ENCODE assay signal across 9 cellular contexts in the genomic region with DNA sequence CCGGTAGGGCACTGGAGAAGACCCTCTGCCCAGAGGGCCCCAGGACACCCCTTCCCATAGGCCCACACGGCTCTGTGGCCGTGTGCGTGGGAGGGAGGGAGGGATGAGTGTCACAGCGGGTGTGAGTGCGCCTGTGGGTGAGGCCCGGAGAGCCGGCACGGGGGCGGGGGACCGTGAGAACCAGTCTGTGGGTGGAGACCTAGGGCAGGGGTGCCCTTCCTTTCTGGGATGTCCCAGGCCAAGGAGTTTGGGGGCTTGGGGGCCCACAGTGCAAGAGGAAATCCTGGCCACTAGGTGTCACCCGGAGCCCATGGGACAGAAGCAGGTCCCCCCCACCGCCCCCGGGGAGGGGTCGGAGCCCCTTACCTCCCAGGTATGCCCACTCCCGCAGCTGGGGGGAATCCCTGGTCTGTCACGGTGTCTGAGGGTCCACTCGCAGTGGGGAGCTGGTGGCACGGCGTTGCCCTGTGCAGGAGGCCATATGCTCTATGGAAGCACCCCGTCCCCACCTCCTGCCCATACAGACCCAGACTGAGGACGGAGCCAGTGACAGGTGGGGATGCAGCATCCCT. TPM values are rescaled to one million over a fixed set of nuclear protein-coding genes. Genes with fewer than 3 reads are reported as not detected.
A peak's percentile ranks its signal among the peaks of the same experiment; 100 is the strongest.
DNase-seq lines count a peak whose midpoint lies in the region; ATAC-seq and TF ChIP-seq lines count a peak whose summit lies in the region.
"Had no signal": no experiment of that assay in that cellular context is flagged by ENCODE, and none has a peak within 500 bp of the region (broad histone marks: within the 10 kb centered on the region; RNA-seq: fewer than 3 reads in every experiment).

No MANE protein-coding gene starts in this region.

- H2AFZ ChIP-seq in neural progenitor cell (replicated peaks): no peak overlapping the region

- H3K36me3 Mint-ChIP-seq in neural progenitor cell: no peaks in the 10 kb centered on the region

- peaks cover 5% of the 10 kb centered on the region for H3K9me3 ChIP-seq in neural progenitor cell (ENCODE audit: low read depth)

- peak; percentile 18 for TF ChIP-seq CTCF in NB4 (IDR thresholded peaks at IDR 0.05; ENCODE audit: low read depth, low read length)
- TF ChIP-seq CTCF in neural progenitor cell (IDR thresholded peaks at IDR 0.05): peak; percentile 82

- no peak for TF ChIP-seq POLR2A in NB4 (IDR thresholded peaks at IDR 0.05; ENCODE audit: extremely low read depth, insufficient read length)

- no peaks in the 10 kb centered on the region for H3K4me1 Mint-ChIP-seq in neural progenitor cell

- H3K4me3 Mint-ChIP-seq in neural progenitor cell: no peak overlapping the region

- no peaks in the 10 kb centered on the region for H3K36me3 ChIP-seq in neural progenitor cell

- no peak overlapping the region for H3K4me3 ChIP-seq in NB4 (ENCODE audit: low read depth, low read length)
- H3K4me3 ChIP-seq in neural progenitor cell: no peak overlapping the region

- H3K9me3 Mint-ChIP-seq in neural progenitor cell: peaks cover 2% of the 10 kb centered on the region

- no peaks in the 10 kb centered on the region for H4K20me1 ChIP-seq in neural progenitor cell (ENCODE audit: low read depth)

- DNase-seq in ELR (ENCODE audit: low read depth) (peak; percentile 17), NB4 (ENCODE audit: low read depth) (peak; percentile 62), dermis blood vessel endothelial cell (peak; percentile 32), neural progenitor cell (ENCODE audit: low spot score) (peak; percentile 55), GM19238 (ENCODE audit: insufficient read length, low spot score) (no peak)

- H3K27ac ChIP-seq in neural progenitor cell: no peak overlapping the region

- H3K4me1 ChIP-seq in neural progenitor cell: no peaks in the 10 kb centered on the region

- H3K9ac ChIP-seq in neural progenitor cell: no peak overlapping the region

- H3K27me3 ChIP-seq in neural progenitor cell: no peaks in the 10 kb centered on the region

- no peaks in the 10 kb centered on the region for H3K79me2 ChIP-seq in neural progenitor cell (ENCODE audit: low read depth)

- no peaks in the 10 kb centered on the region for H3F3A ChIP-seq in neural progenitor cell (ENCODE audit: low read depth)

- H3K27me3 Mint-ChIP-seq in neural progenitor cell (ENCODE audit: insufficient read depth, low read depth): peaks cover 4% of the 10 kb centered on the region

- ATAC-seq in GM21390 (IDR thresholded peaks at IDR 0.05; ENCODE audit: unreplicated experiment): no peak
- ATAC-seq in HG03571 (IDR thresholded peaks at IDR 0.05; ENCODE audit: unreplicated experiment): no peak
- ATAC-seq in HG03354 (IDR thresholded peaks at IDR 0.05; ENCODE audit: poor library complexity, severe bottlenecking, unreplicated experiment): no peak

- H3K4me2 ChIP-seq in neural progenitor cell: no peak overlapping the region

- H3K27ac Mint-ChIP-seq in neural progenitor cell: no peak overlapping the region

RNA-seq across cellular contexts. Expression of a gene that starts 16.0 kb away (rescaled TPM):
- total RNA-seq in dermis blood vessel endothelial cell: 0.17 TPM in 1 of 2 replicates, not detected in the other
- 0.79 and 0.81 TPM in 2 replicates for total RNA-seq in neural progenitor cell (ENCODE audit: low replicate concordance)
- total RNA-seq: glomerular endothelial cell had no signal

RNA-seq across cellular contexts. Expression of a gene that starts 47.5 kb away (rescaled TPM):
- total RNA-seq in dermis blood vessel endothelial cell (6.6 and 12.0 TPM in 2 replicates), neural progenitor cell (ENCODE audit: low replicate concordance) (7.5 and 40.0 TPM in 2 replicates)
